1 cellular context compared by ENCODE assay signal in the genomic region with DNA sequence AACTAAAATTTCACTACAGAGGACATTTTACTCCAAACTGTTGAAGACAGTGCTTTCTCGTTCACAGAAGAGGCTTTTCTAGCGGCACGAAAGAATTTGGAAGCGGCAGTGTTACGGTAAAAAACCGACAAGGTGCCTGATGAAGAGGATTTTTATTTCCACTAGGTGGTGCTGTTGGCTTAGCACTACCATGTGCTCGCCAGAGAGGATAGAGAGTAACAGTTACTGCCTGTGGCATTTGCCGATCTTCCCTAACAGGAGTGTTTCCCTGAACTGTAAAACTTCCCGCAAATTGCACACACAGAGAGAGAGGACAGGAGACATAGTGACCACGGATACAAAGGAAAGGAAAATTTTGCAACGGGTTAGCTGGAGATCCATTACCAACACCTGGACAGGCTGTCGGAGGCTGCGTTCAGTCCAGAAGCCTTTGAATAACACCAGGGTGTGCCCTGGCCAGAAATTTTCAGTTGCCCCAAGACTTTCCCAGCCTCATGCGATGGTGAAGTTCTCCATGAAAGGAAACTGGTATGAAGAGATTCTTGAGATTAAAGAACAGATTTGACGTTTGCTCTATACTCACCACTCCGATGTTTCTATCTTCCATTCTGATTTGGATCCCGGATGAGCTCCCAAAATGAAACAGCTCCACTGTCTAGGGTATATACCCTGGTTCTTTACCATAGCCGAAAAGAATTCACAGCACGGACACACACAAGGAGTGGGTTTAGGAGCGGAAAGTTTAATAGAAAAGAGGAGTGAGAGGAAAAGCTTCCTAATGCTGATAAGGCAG.
TF ChIP-seq lines count a peak whose summit lies in the region.

No MANE protein-coding gene starts in this region.

TF ChIP-seq in HepG2, 621 proteins besides CTCF, POLR2A, EP300 and RAD21 (continued from another document and continues in another):
- TF ChIP-seq KLF6 (CRISPR knock-in tag; IDR thresholded peaks at IDR 0.05) (no peak), ZC3H4 (CRISPR knock-in tag; IDR thresholded peaks at IDR 0.05; ENCODE audit: borderline replicate concordance) (no peak), ZNF451 (CRISPR knock-in tag; IDR thresholded peaks at IDR 0.05) (no peak), KLF13 (CRISPR knock-in tag; IDR thresholded peaks at IDR 0.05) (no peak), ZMAT3 (CRISPR knock-in tag; conservative IDR thresholded peaks at IDR 0.05) (no peak), MYNN (CRISPR knock-in tag; IDR thresholded peaks at IDR 0.05; ENCODE audit: low read depth) (no peak), ZNF672 (CRISPR knock-in tag; IDR thresholded peaks at IDR 0.05) (no peak), THYN1 (CRISPR knock-in tag; IDR thresholded peaks at IDR 0.05; ENCODE audit: borderline replicate concordance, low read depth) (no peak), ZNF20 (CRISPR knock-in tag; IDR thresholded peaks at IDR 0.05) (no peak), FLYWCH1 (CRISPR knock-in tag; IDR thresholded peaks at IDR 0.05) (no peak), ZNF234 (CRISPR knock-in tag; conservative IDR thresholded peaks at IDR 0.05) (no peak), POLR2AphosphoS2 (IDR thresholded peaks at IDR 0.05; ENCODE audit: low read depth, low read length) (no peak), STAT6 (CRISPR knock-in tag; IDR thresholded peaks at IDR 0.05; ENCODE audit: borderline replicate concordance) (no peak), FIP1L1 (IDR thresholded peaks at IDR 0.05; ENCODE audit: borderline replicate concordance, insufficient read depth, low read depth, low read length) (no peak), BRCA1 (CRISPR knock-in tag; IDR thresholded peaks at IDR 0.05) (no peak), GATAD2A (CRISPR knock-in tag; IDR thresholded peaks at IDR 0.05) (no peak), EEA1 (CRISPR knock-in tag; IDR thresholded peaks at IDR 0.05; ENCODE audit: borderline replicate concordance) (no peak), ZNF143 (CRISPR knock-in tag; IDR thresholded peaks at IDR 0.05) (no peak), THAP9 (CRISPR knock-in tag; IDR thresholded peaks at IDR 0.05; ENCODE audit: borderline replicate concordance) (no peak), ZNF749 (CRISPR knock-in tag; IDR thresholded peaks at IDR 0.05; ENCODE audit: borderline replicate concordance) (no peak), ZFP36 (IDR thresholded peaks at IDR 0.05; ENCODE audit: borderline replicate concordance, low read depth, low read length, partially characterized antibody) (no peak), KLF11 (CRISPR knock-in tag; IDR thresholded peaks at IDR 0.05) (no peak), HNRNPLL (IDR thresholded peaks at IDR 0.05; ENCODE audit: low read depth, low read length, poor library complexity, severe bottlenecking) (no peak), KLF16 (CRISPR knock-in tag; IDR thresholded peaks at IDR 0.05) (no peak), ATRX (CRISPR knock-in tag; IDR thresholded peaks at IDR 0.05; ENCODE audit: borderline replicate concordance) (no peak), PHF21A (CRISPR knock-in tag; IDR thresholded peaks at IDR 0.05) (0 out of 2 replicates have a peak, but pooled peaks have one; percentile 20), SNAPC5 (CRISPR knock-in tag; IDR thresholded peaks at IDR 0.05; ENCODE audit: borderline replicate concordance) (no peak), ZNF274 (CRISPR knock-in tag; IDR thresholded peaks at IDR 0.05) (no peak), ZBTB44 (CRISPR knock-in tag; IDR thresholded peaks at IDR 0.05) (no peak), RNF219 (CRISPR knock-in tag; IDR thresholded peaks at IDR 0.05) (no peak), CCDC6 (CRISPR knock-in tag; IDR thresholded peaks at IDR 0.05) (no peak), ZNF430 (CRISPR knock-in tag; IDR thresholded peaks at IDR 0.05) (0 out of 2 replicates have a peak, but pooled peaks have one; percentile 33), SIX4 (CRISPR knock-in tag; IDR thresholded peaks at IDR 0.05) (no peak), ZBTB42 (CRISPR knock-in tag; IDR thresholded peaks at IDR 0.05) (no peak), ZFP37 (CRISPR knock-in tag; IDR thresholded peaks at IDR 0.05; ENCODE audit: borderline replicate concordance) (no peak), IKZF1 (IDR thresholded peaks at IDR 0.05) (no peak), BCL6 (CRISPR knock-in tag; IDR thresholded peaks at IDR 0.05) (no peak), ZNF878 (CRISPR knock-in tag; IDR thresholded peaks at IDR 0.05) (no peak), IRX3 (CRISPR knock-in tag; IDR thresholded peaks at IDR 0.05; ENCODE audit: borderline replicate concordance, low read depth) (no peak), ATM (IDR thresholded peaks at IDR 0.05; ENCODE audit: borderline replicate concordance) (no peak)
- TF ChIP-seq, protein P1, sequence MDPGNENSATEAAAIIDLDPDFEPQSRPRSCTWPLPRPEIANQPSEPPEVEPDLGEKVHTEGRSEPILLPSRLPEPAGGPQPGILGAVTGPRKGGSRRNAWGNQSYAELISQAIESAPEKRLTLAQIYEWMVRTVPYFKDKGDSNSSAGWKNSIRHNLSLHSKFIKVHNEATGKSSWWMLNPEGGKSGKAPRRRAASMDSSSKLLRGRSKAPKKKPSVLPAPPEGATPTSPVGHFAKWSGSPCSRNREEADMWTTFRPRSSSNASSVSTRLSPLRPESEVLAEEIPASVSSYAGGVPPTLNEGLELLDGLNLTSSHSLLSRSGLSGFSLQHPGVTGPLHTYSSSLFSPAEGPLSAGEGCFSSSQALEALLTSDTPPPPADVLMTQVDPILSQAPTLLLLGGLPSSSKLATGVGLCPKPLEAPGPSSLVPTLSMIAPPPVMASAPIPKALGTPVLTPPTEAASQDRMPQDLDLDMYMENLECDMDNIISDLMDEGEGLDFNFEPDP (CRISPR knock-in tag; conservative IDR thresholded peaks at IDR 0.05): no peak
- TF ChIP-seq, protein P2, sequence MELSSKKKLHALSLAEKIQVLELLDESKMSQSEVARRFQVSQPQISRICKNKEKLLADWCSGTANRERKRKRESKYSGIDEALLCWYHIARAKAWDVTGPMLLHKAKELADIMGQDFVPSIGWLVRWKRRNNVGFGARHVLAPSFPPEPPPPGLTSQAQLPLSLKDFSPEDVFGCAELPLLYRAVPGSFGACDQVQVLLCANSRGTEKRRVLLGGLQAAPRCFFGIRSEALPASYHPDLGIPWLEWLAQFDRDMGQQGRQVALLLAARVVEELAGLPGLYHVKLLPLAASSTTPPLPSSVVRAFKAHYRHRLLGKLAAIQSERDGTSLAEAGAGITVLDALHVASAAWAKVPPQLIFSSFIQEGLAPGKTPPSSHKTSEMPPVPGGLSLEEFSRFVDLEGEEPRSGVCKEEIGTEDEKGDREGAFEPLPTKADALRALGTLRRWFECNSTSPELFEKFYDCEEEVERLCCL (CRISPR knock-in tag; IDR thresholded peaks at IDR 0.05; ENCODE audit: borderline replicate concordance): no peak
- TF ChIP-seq, protein P3, sequence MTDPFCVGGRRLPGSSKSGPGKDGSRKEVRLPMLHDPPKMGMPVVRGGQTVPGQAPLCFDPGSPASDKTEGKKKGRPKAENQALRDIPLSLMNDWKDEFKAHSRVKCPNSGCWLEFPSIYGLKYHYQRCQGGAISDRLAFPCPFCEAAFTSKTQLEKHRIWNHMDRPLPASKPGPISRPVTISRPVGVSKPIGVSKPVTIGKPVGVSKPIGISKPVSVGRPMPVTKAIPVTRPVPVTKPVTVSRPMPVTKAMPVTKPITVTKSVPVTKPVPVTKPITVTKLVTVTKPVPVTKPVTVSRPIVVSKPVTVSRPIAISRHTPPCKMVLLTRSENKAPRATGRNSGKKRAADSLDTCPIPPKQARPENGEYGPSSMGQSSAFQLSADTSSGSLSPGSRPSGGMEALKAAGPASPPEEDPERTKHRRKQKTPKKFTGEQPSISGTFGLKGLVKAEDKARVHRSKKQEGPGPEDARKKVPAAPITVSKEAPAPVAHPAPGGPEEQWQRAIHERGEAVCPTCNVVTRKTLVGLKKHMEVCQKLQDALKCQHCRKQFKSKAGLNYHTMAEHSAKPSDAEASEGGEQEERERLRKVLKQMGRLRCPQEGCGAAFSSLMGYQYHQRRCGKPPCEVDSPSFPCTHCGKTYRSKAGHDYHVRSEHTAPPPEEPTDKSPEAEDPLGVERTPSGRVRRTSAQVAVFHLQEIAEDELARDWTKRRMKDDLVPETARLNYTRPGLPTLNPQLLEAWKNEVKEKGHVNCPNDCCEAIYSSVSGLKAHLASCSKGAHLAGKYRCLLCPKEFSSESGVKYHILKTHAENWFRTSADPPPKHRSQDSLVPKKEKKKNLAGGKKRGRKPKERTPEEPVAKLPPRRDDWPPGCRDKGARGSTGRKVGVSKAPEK (CRISPR knock-in tag; IDR thresholded peaks at IDR 0.05; ENCODE audit: borderline replicate concordance): no peak
